ENCODE assay signal across 24 cellular contexts in the genomic region with DNA sequence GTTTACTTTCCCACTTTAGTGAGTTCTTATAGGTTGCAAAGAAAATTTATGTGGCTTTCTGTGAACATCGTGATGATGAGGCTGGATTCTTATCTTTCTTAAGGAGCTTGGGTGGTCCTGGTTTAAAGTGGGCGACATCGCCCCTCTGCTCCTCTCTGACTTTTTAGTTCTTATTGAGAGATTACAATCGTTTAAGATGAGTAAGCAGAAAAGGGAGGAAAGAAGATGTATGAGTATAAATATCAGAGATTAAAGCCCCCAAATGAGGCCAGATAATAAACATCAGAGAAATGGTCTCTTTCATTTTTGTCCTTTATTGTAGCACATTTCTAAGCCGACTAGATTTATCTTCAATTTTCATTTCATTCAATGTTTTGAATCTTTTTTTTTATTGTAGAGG.
"Had no signal": no experiment of that assay in that cellular context is flagged by ENCODE, and none has a peak within 500 bp of the region (broad histone marks: within the 10 kb centered on the region; RNA-seq: fewer than 3 reads in every experiment).

No MANE protein-coding gene starts in this region.

- H3K9me3 ChIP-seq: esophagus muscularis mucosa, pancreas, spleen, tibial artery, upper lobe of left lung had no signal

- H3K4me1 Mint-ChIP-seq: central memory CD8-positive, alpha-beta T cell; naive thymus-derived CD4-positive, alpha-beta T cell; stimulated activated memory B cell treated with anti-CD40 and anti-IgM and Interleukin-4, amounts not matched to agents 10 μg/mL and 1 μg/mL and 100 μg/mL, for 72 hours had no signal

- H3K4me1 ChIP-seq: esophagus muscularis mucosa, pancreas, spleen, upper lobe of left lung had no signal

- H3K27ac ChIP-seq: epithelial cell of prostate, esophagus muscularis mucosa, pancreas, spleen, upper lobe of left lung had no signal

- H3K27me3 ChIP-seq: esophagus muscularis mucosa, pancreas, spleen, tibial artery, upper lobe of left lung had no signal

- H3K4me3 ChIP-seq: esophagus muscularis mucosa, lung, pancreas, spleen, tibial artery, upper lobe of left lung had no signal

- H3K27me3 Mint-ChIP-seq: progenitor cell of endocrine pancreas; stimulated activated memory B cell treated with anti-CD40 and anti-IgM and Interleukin-4, amounts not matched to agents 10 μg/mL and 1 μg/mL and 100 μg/mL, for 72 hours; stimulated activated naive CD8-positive, alpha-beta T cell treated with anti-CD3 and anti-CD28 coated beads, Interleukin-15, Interleukin-2, amounts not matched to agents 100 ng/mL and 50 ng/mL, for 24 hours had no signal

- DNase-seq: effector memory CD4-positive, alpha-beta T cell; foreskin melanocyte; head of caudate nucleus; hippocampal formation; left colon; left ventricle myocardium superior; mesendoderm; naive thymus-derived CD4-positive, alpha-beta T cell; nucleus accumbens; pancreas; right cardiac atrium; spleen; stimulated activated CD4-positive, alpha-beta T cell treated with anti-CD3 and anti-CD28 coated beads, Interleukin-15, amount 100 ng/mL, for 24 hours; stimulated activated CD4-positive, alpha-beta T cell treated with anti-CD3 and anti-CD28 coated beads, Interleukin-1b, Interleukin-23, amount 100 ng/mL, for 48 hours; stimulated activated CD4-positive, alpha-beta T cell treated with anti-CD3 and anti-CD28 coated beads, Interleukin-4, amount 100 ng/mL, for 24 hours; tibial artery; upper lobe of left lung had no signal

- ATAC-seq: left colon; left ventricle myocardium superior; naive thymus-derived CD4-positive, alpha-beta T cell; pancreas; right cardiac atrium; stimulated activated memory B cell treated with anti-CD40 and anti-IgM and Interleukin-4, amounts not matched to agents 10 μg/mL and 1 μg/mL and 100 μg/mL, for 72 hours had no signal

- H3K27ac Mint-ChIP-seq: naive thymus-derived CD4-positive, alpha-beta T cell; progenitor cell of endocrine pancreas; stimulated activated memory B cell treated with anti-CD40 and anti-IgM and Interleukin-4, amounts not matched to agents 10 μg/mL and 1 μg/mL and 100 μg/mL, for 72 hours; stimulated activated naive CD8-positive, alpha-beta T cell treated with anti-CD3 and anti-CD28 coated beads, Interleukin-15, Interleukin-2, amounts not matched to agents 100 ng/mL and 50 ng/mL, for 24 hours had no signal

- H3K36me3 ChIP-seq: esophagus muscularis mucosa, pancreas, spleen, tibial artery, upper lobe of left lung had no signal

- H3K36me3 Mint-ChIP-seq: stimulated activated memory B cell treated with anti-CD40 and anti-IgM and Interleukin-4, amounts not matched to agents 10 μg/mL and 1 μg/mL and 100 μg/mL, for 72 hours had no signal

- H3K9me3 Mint-ChIP-seq: central memory CD8-positive, alpha-beta T cell; stimulated activated memory B cell treated with anti-CD40 and anti-IgM and Interleukin-4, amounts not matched to agents 10 μg/mL and 1 μg/mL and 100 μg/mL, for 72 hours; stimulated activated naive CD8-positive, alpha-beta T cell treated with anti-CD3 and anti-CD28 coated beads, Interleukin-15, Interleukin-2, amounts not matched to agents 100 ng/mL and 50 ng/mL, for 24 hours had no signal

- H3K4me3 Mint-ChIP-seq: central memory CD8-positive, alpha-beta T cell; naive thymus-derived CD4-positive, alpha-beta T cell; stimulated activated memory B cell treated with anti-CD40 and anti-IgM and Interleukin-4, amounts not matched to agents 10 μg/mL and 1 μg/mL and 100 μg/mL, for 72 hours; stimulated activated naive CD8-positive, alpha-beta T cell treated with anti-CD3 and anti-CD28 coated beads, Interleukin-15, Interleukin-2, amounts not matched to agents 100 ng/mL and 50 ng/mL, for 24 hours had no signal
